Comparison of ENCODE assay signal across 2 cellular contexts in genomic region chr17:80223142-80223815, GRCh38.
A peak's percentile ranks its signal among the peaks of the same experiment; 100 is the strongest.
TF ChIP-seq lines count a peak whose summit lies in the region.

No MANE protein-coding gene starts in this region.

TF ChIP-seq in HepG2, 621 proteins besides CTCF, POLR2A, EP300 and RAD21:
- no peak for TF ChIP-seq DNMT3B (CRISPR knock-in tag; conservative IDR thresholded peaks at IDR 0.05)
- no peak for TF ChIP-seq ZNF3 (CRISPR knock-in tag; IDR thresholded peaks at IDR 0.05)
- no peak for TF ChIP-seq KMT2B (CRISPR knock-in tag; IDR thresholded peaks at IDR 0.05)
- no peak for TF ChIP-seq ZNF20 (CRISPR knock-in tag; IDR thresholded peaks at IDR 0.05)
- TF ChIP-seq ZNF768 (CRISPR knock-in tag; IDR thresholded peaks at IDR 0.05) = peak; percentile 25; the same call in 1 of the 2 replicates

TF ChIP-seq in GM12891, 5 proteins besides CTCF, POLR2A, EP300 and RAD21:
- TF ChIP-seq POU2F2 (IDR thresholded peaks at IDR 0.05; ENCODE audit: low read depth, low read length) = no peak
- TF ChIP-seq TAF1 (IDR thresholded peaks at IDR 0.05; ENCODE audit: low read depth, low read length) = no peak
- TF ChIP-seq POLR2AphosphoS5 (IDR thresholded peaks at IDR 0.05; ENCODE audit: low read depth, low read length) = no peak
- TF ChIP-seq SPI1 (IDR thresholded peaks at IDR 0.05; ENCODE audit: low read depth, low read length) = no peak
- no peak for TF ChIP-seq PAX5 (IDR thresholded peaks at IDR 0.05; ENCODE audit: insufficient read depth, low read length, severe bottlenecking)
